Comparison of ENCODE assay signal across 25 cellular contexts in genomic region chr2:32502941-32503340, GRCh38.
"Had no signal": no experiment of that assay in that cellular context is flagged by ENCODE, and none has a peak within 500 bp of the region (broad histone marks: within the 10 kb centered on the region; RNA-seq: fewer than 3 reads in every experiment).

No MANE protein-coding gene starts in this region.

- H3K27me3 ChIP-seq: adrenal gland, ascending aorta, colonic mucosa, esophagus squamous epithelium had no signal

- H3K27ac Mint-ChIP-seq: activated CD8-positive, alpha-beta T cell treated with anti-CD3 and anti-CD28 coated beads for 36 hours; activated naive CD4-positive, alpha-beta T cell treated with anti-CD3 and anti-CD28 coated beads for 36 hours; activated naive CD4-positive, alpha-beta T cell treated with anti-CD3 and anti-CD28 coated beads, Interleukin-2, amount 50 U/mL, for 24 hours; activated naive CD8-positive, alpha-beta T cell treated with anti-CD3 and anti-CD28 coated beads for 36 hours; activated naive CD8-positive, alpha-beta T cell treated with anti-CD3 and anti-CD28 coated beads, Interleukin-2, amount 50 U/mL, for 24 hours; activated T-helper 17 cell treated with anti-CD3 and anti-CD28 coated beads, Interleukin-2, amount 50 U/mL, for 72 hours; brain had no signal

- H3K4me1 ChIP-seq: adrenal gland, ascending aorta, colonic mucosa, esophagus squamous epithelium had no signal

- H3K36me3 ChIP-seq: colonic mucosa had no signal

- H3K4me1 Mint-ChIP-seq: activated T-helper 17 cell treated with anti-CD3 and anti-CD28 coated beads, Interleukin-2, amount 50 U/mL, for 72 hours; brain had no signal

- H3K9me3 ChIP-seq: adrenal gland, ascending aorta, colonic mucosa, esophagus squamous epithelium had no signal

- H3K4me3 Mint-ChIP-seq: activated CD8-positive, alpha-beta T cell treated with anti-CD3 and anti-CD28 coated beads for 36 hours; activated naive CD4-positive, alpha-beta T cell treated with anti-CD3 and anti-CD28 coated beads for 36 hours; activated naive CD4-positive, alpha-beta T cell treated with anti-CD3 and anti-CD28 coated beads, Interleukin-2, amount 50 U/mL, for 24 hours; activated naive CD8-positive, alpha-beta T cell treated with anti-CD3 and anti-CD28 coated beads for 36 hours; activated naive CD8-positive, alpha-beta T cell treated with anti-CD3 and anti-CD28 coated beads, Interleukin-2, amount 50 U/mL, for 24 hours; activated T-cell treated with anti-CD3 and anti-CD28 coated beads, Interleukin-2, amount 50 U/mL, for 4 hours; activated T-helper 17 cell treated with anti-CD3 and anti-CD28 coated beads, Interleukin-2, amount 50 U/mL, for 72 hours; brain had no signal

- H3K4me3 ChIP-seq: adrenal gland, ascending aorta, colonic mucosa, esophagus squamous epithelium had no signal

- H3K27me3 Mint-ChIP-seq: activated CD8-positive, alpha-beta T cell treated with anti-CD3 and anti-CD28 coated beads for 36 hours; activated naive CD4-positive, alpha-beta T cell treated with anti-CD3 and anti-CD28 coated beads, Interleukin-2, amount 50 U/mL, for 24 hours; activated naive CD8-positive, alpha-beta T cell treated with anti-CD3 and anti-CD28 coated beads for 36 hours; activated naive CD8-positive, alpha-beta T cell treated with anti-CD3 and anti-CD28 coated beads, Interleukin-2, amount 50 U/mL, for 24 hours; activated T-helper 17 cell treated with anti-CD3 and anti-CD28 coated beads, Interleukin-2, amount 50 U/mL, for 72 hours; brain had no signal

- H3K9me3 Mint-ChIP-seq: activated CD8-positive, alpha-beta T cell treated with anti-CD3 and anti-CD28 coated beads for 36 hours; activated naive CD4-positive, alpha-beta T cell treated with anti-CD3 and anti-CD28 coated beads for 36 hours; activated naive CD4-positive, alpha-beta T cell treated with anti-CD3 and anti-CD28 coated beads, Interleukin-2, amount 50 U/mL, for 24 hours; activated naive CD8-positive, alpha-beta T cell treated with anti-CD3 and anti-CD28 coated beads for 36 hours; activated naive CD8-positive, alpha-beta T cell treated with anti-CD3 and anti-CD28 coated beads, Interleukin-2, amount 50 U/mL, for 24 hours; activated T-cell treated with anti-CD3 and anti-CD28 coated beads, Interleukin-2, amount 50 U/mL, for 4 hours; activated T-helper 17 cell treated with anti-CD3 and anti-CD28 coated beads, Interleukin-2, amount 50 U/mL, for 72 hours; brain had no signal

- ATAC-seq: activated CD8-positive, alpha-beta T cell treated with anti-CD3 and anti-CD28 coated beads for 36 hours; activated naive CD8-positive, alpha-beta T cell treated with anti-CD3 and anti-CD28 coated beads, Interleukin-2, amount 50 U/mL, for 24 hours; activated T-cell treated with anti-CD3 and anti-CD28 coated beads, Interleukin-2, amount 50 U/mL, for 4 hours; activated T-helper 17 cell treated with anti-CD3 and anti-CD28 coated beads, Interleukin-2, amount 50 U/mL, for 72 hours had no signal

- H3K27ac ChIP-seq: adrenal gland, ascending aorta, colonic mucosa, epithelial cell of prostate, esophagus squamous epithelium had no signal

- DNase-seq: activated CD4-positive, alpha-beta T cell treated with anti-CD3 and anti-CD28 coated beads for 4 hours; activated CD4-positive, alpha-beta T cell treated with anti-CD3 and anti-CD28 coated beads, Interleukin-2, amount 50 U/mL, for 1 hour; activated CD4-positive, alpha-beta T cell treated with anti-CD3 and anti-CD28 coated beads, Interleukin-2, amount 50 U/mL, for 48 hours; activated CD4-positive, CD25-positive, alpha-beta regulatory T cell; activated CD4-positive, CD25-positive, alpha-beta regulatory T cell treated with anti-CD3 and anti-CD28 coated beads, Interleukin-2, amount 50 U/mL, for 72 hours; activated CD8-positive, alpha-beta memory T cell treated with anti-CD3 and anti-CD28 coated beads for 24 hours; activated CD8-positive, alpha-beta T cell treated with anti-CD3 and anti-CD28 coated beads for 36 hours; activated effector memory CD4-positive, alpha-beta T cell treated with anti-CD3 and anti-CD28 coated beads, Interleukin-2, amount 50 U/mL, for 16 hours; activated naive CD4-positive, alpha-beta T cell treated with anti-CD3 and anti-CD28 coated beads for 36 hours; activated naive CD8-positive, alpha-beta T cell treated with anti-CD3 and anti-CD28 coated beads for 36 hours; activated naive CD8-positive, alpha-beta T cell treated with anti-CD3 and anti-CD28 coated beads, Interleukin-2, amount 50 U/mL, for 24 hours; activated T-cell treated with anti-CD3 and anti-CD28 coated beads, Interleukin-2, amount 50 U/mL, for 4 hours; adrenal gland; caudate nucleus; colonic mucosa; effector CD8-positive, alpha-beta T cell; esophagus squamous epithelium; foreskin fibroblast; head of caudate nucleus; T-helper 2 cell had no signal
